Comparison of ENCODE assay signal across 23 cellular contexts in the genomic region with DNA sequence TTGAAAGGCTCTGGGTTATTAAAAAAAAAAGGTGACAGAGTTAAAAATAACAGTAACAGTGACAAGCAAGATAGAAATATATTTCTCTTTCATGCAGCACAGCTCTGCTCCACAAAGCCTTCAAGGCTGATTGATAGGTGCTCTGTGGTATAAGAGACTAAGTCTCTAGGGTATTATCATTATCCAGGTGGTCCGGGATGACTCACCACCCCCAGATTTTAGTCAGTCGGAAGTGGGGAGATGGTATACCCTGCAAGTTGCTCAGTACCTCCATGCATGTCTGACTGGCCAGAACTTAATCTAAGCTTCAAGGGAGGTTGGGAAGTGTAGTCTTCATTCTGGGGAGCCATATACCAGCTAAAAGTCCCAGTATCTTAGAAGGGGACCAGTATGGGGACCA.
DNase-seq lines count a peak whose midpoint lies in the region; ATAC-seq and TF ChIP-seq lines count a peak whose summit lies in the region.
"Had no signal": no experiment of that assay in that cellular context is flagged by ENCODE, and none has a peak within 500 bp of the region (broad histone marks: within the 10 kb centered on the region; RNA-seq: fewer than 3 reads in every experiment).

No MANE protein-coding gene starts in this region.

- TF ChIP-seq CTCF in left ventricle myocardium inferior (IDR thresholded peaks at IDR 0.05; ENCODE audit: borderline replicate concordance) (no peak), right atrium auricular region (IDR thresholded peaks at IDR 0.05) (no peak)

- H3K27ac ChIP-seq in left ventricle myocardium inferior (replicated peaks), result peak overlapping the region; percentile 66
- peak overlapping the region in 1 of 2 donors; percentile 3 for H3K27ac ChIP-seq in right atrium auricular region
- peak overlapping the region; percentile 46 for H3K27ac ChIP-seq in layer of hippocampus (ENCODE audit: low read depth, low read length)
- H3K27ac ChIP-seq: BLaER1, KMS-11, PC-9, SJSA1 had no signal

- intact Hi-C loops in left ventricle myocardium inferior (cut with micrococcal nuclease), result no loop called here

- no peak overlapping the region for H3K4me3 ChIP-seq in left ventricle myocardium inferior
- no peak overlapping the region for H3K4me3 ChIP-seq in right atrium auricular region
- H3K4me3 ChIP-seq: BLaER1, PC-9, SJSA1 had no signal

- no peak for DNase-seq in left ventricle myocardium inferior
- no peak for DNase-seq in right atrium auricular region (ENCODE audit: low spot score)
- DNase-seq in germinal center (ENCODE audit: low spot score), result no peak
- DNase-seq in DMS153 treated with DMSO at 0.1 percent for 48 hours (lab: John Stamatoyannopoulos, UW; ENCODE audit: unreplicated experiment), result no peak
- DNase-seq: Caco-2; CD4-positive, alpha-beta memory T cell; DMS79; EL; GDM1; NCI-H1048; NCI-H1417; NCI-H1694; NCI-H2029 treated with DMSO at 0.1 percent for 48 hours; T-cell had no signal

- H3K27me3 ChIP-seq in left ventricle myocardium inferior (ENCODE audit: low read depth) (no peaks in the 10 kb centered on the region), right atrium auricular region (no peaks in the 10 kb centered on the region), layer of hippocampus (ENCODE audit: control insufficient read depth, insufficient read depth, low read length) (no peaks in the 10 kb centered on the region)
- H3K27me3 ChIP-seq: BLaER1, SJSA1 had no signal

- H3K4me1 ChIP-seq in left ventricle myocardium inferior (peaks cover 26% of the 10 kb centered on the region), right atrium auricular region (peaks cover 0 to 8% of the 10 kb centered on the region in 2 donors)
- H3K4me1 ChIP-seq: BLaER1, Caco-2 had no signal

- ATAC-seq in HG03565 (IDR thresholded peaks at IDR 0.05; ENCODE audit: unreplicated experiment) (peak; percentile 44), SK-N-SH treated with all-trans-retinoic acid at 6 μM for 48 hours (no peak)
- ATAC-seq: HCT116, Right ventricle myocardium inferior, T-cell had no signal

- peaks cover 9% of the 10 kb centered on the region for H3K36me3 ChIP-seq in left ventricle myocardium inferior
- H3K36me3 ChIP-seq in right atrium auricular region, result peaks cover 17% of the 10 kb centered on the region
- H3K36me3 ChIP-seq: BLaER1 had no signal

- H3K9me3 ChIP-seq in left ventricle myocardium inferior (replicated peaks) (no peaks in the 10 kb centered on the region), right atrium auricular region (no peaks in the 10 kb centered on the region)
- H3K9me3 ChIP-seq: BLaER1, Caco-2, SJSA1 had no signal

TF ChIP-seq in SK-N-SH treated with all-trans-retinoic acid at 6 μM for 48 hours, 23 proteins besides CTCF, POLR2A, EP300 and RAD21 (continues in another document):
- TF ChIP-seq ARNTL (CRISPR knock-in tag; IDR thresholded peaks at IDR 0.05; ENCODE audit: borderline replicate concordance, low read depth) (no peak), TOX (CRISPR knock-in tag; IDR thresholded peaks at IDR 0.05; ENCODE audit: borderline replicate concordance) (no peak), PPARA (CRISPR knock-in tag; IDR thresholded peaks at IDR 0.05; ENCODE audit: borderline replicate concordance) (no peak), BACH2 (CRISPR knock-in tag; IDR thresholded peaks at IDR 0.05; ENCODE audit: borderline replicate concordance) (no peak), ZFP30 (CRISPR knock-in tag; IDR thresholded peaks at IDR 0.05) (no peak), ZC3H10 (CRISPR knock-in tag; IDR thresholded peaks at IDR 0.05) (no peak), RARB (CRISPR knock-in tag; IDR thresholded peaks at IDR 0.05) (no peak), ISL1 (CRISPR knock-in tag; IDR thresholded peaks at IDR 0.05) (no peak), OSR1 (CRISPR knock-in tag; IDR thresholded peaks at IDR 0.05) (no peak), ZNF8 (CRISPR knock-in tag; IDR thresholded peaks at IDR 0.05) (no peak), ESRRG (CRISPR knock-in tag; IDR thresholded peaks at IDR 0.05) (no peak), ZFP3 (CRISPR knock-in tag; IDR thresholded peaks at IDR 0.05) (no peak), ZNF70 (CRISPR knock-in tag; IDR thresholded peaks at IDR 0.05) (no peak), CSDC2 (CRISPR knock-in tag; IDR thresholded peaks at IDR 0.05) (no peak)
- TF ChIP-seq, protein P1, sequence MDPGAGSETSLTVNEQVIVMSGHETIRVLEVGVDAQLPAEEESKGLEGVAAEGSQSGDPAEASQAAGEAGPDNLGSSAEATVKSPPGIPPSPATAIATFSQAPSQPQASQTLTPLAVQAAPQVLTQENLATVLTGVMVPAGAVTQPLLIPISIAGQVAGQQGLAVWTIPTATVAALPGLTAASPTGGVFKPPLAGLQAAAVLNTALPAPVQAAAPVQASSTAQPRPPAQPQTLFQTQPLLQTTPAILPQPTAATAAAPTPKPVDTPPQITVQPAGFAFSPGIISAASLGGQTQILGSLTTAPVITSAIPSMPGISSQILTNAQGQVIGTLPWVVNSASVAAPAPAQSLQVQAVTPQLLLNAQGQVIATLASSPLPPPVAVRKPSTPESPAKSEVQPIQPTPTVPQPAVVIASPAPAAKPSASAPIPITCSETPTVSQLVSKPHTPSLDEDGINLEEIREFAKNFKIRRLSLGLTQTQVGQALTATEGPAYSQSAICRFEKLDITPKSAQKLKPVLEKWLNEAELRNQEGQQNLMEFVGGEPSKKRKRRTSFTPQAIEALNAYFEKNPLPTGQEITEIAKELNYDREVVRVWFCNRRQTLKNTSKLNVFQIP (CRISPR knock-in tag; IDR thresholded peaks at IDR 0.05; ENCODE audit: borderline replicate concordance, low read depth), result no peak
- TF ChIP-seq, protein P2, sequence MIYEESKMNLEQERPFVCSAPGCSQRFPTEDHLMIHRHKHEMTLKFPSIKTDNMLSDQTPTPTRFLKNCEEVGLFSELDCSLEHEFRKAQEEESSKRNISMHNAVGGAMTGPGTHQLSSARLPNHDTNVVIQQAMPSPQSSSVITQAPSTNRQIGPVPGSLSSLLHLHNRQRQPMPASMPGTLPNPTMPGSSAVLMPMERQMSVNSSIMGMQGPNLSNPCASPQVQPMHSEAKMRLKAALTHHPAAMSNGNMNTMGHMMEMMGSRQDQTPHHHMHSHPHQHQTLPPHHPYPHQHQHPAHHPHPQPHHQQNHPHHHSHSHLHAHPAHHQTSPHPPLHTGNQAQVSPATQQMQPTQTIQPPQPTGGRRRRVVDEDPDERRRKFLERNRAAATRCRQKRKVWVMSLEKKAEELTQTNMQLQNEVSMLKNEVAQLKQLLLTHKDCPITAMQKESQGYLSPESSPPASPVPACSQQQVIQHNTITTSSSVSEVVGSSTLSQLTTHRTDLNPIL (CRISPR knock-in tag; IDR thresholded peaks at IDR 0.05; ENCODE audit: low read depth), result no peak
- TF ChIP-seq, protein P3, sequence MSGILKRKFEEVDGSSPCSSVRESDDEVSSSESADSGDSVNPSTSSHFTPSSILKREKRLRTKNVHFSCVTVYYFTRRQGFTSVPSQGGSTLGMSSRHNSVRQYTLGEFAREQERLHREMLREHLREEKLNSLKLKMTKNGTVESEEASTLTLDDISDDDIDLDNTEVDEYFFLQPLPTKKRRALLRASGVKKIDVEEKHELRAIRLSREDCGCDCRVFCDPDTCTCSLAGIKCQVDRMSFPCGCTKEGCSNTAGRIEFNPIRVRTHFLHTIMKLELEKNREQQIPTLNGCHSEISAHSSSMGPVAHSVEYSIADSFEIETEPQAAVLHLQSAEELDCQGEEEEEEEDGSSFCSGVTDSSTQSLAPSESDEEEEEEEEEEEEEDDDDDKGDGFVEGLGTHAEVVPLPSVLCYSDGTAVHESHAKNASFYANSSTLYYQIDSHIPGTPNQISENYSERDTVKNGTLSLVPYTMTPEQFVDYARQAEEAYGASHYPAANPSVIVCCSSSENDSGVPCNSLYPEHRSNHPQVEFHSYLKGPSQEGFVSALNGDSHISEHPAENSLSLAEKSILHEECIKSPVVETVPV (CRISPR knock-in tag; IDR thresholded peaks at IDR 0.05), result no peak
- TF ChIP-seq, protein P4, sequence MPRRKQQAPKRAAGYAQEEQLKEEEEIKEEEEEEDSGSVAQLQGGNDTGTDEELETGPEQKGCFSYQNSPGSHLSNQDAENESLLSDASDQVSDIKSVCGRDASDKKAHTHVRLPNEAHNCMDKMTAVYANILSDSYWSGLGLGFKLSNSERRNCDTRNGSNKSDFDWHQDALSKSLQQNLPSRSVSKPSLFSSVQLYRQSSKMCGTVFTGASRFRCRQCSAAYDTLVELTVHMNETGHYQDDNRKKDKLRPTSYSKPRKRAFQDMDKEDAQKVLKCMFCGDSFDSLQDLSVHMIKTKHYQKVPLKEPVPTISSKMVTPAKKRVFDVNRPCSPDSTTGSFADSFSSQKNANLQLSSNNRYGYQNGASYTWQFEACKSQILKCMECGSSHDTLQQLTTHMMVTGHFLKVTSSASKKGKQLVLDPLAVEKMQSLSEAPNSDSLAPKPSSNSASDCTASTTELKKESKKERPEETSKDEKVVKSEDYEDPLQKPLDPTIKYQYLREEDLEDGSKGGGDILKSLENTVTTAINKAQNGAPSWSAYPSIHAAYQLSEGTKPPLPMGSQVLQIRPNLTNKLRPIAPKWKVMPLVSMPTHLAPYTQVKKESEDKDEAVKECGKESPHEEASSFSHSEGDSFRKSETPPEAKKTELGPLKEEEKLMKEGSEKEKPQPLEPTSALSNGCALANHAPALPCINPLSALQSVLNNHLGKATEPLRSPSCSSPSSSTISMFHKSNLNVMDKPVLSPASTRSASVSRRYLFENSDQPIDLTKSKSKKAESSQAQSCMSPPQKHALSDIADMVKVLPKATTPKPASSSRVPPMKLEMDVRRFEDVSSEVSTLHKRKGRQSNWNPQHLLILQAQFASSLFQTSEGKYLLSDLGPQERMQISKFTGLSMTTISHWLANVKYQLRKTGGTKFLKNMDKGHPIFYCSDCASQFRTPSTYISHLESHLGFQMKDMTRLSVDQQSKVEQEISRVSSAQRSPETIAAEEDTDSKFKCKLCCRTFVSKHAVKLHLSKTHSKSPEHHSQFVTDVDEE (CRISPR knock-in tag; IDR thresholded peaks at IDR 0.05), result no peak
- TF ChIP-seq, protein P5, sequence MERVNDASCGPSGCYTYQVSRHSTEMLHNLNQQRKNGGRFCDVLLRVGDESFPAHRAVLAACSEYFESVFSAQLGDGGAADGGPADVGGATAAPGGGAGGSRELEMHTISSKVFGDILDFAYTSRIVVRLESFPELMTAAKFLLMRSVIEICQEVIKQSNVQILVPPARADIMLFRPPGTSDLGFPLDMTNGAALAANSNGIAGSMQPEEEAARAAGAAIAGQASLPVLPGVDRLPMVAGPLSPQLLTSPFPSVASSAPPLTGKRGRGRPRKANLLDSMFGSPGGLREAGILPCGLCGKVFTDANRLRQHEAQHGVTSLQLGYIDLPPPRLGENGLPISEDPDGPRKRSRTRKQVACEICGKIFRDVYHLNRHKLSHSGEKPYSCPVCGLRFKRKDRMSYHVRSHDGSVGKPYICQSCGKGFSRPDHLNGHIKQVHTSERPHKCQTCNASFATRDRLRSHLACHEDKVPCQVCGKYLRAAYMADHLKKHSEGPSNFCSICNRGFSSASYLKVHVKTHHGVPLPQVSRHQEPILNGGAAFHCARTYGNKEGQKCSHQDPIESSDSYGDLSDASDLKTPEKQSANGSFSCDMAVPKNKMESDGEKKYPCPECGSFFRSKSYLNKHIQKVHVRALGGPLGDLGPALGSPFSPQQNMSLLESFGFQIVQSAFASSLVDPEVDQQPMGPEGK (CRISPR knock-in tag; IDR thresholded peaks at IDR 0.05; ENCODE audit: borderline replicate concordance), result no peak
